Comparison of ENCODE assay signal across 8 cellular contexts in genomic region chr3:143119974-143120715, GRCh38. TPM values are rescaled to one million over a fixed set of nuclear protein-coding genes. Genes with fewer than 3 reads are reported as not detected.
A peak's percentile ranks its signal among the peaks of the same experiment; 100 is the strongest.
DNase-seq lines count a peak whose midpoint lies in the region; ATAC-seq, FAIRE-seq and TF ChIP-seq lines count a peak whose summit lies in the region.

No MANE protein-coding gene starts in this region.

- no peak for TF ChIP-seq POLR2A in A549 (IDR thresholded peaks at IDR 0.05; ENCODE audit: low read length)

- DNase-seq in A549 (ENCODE audit: low read depth in 1 of 2, low spot score in 1 of 2) (peak; percentile 15 to 18), T-helper 2 cell (peak in 3 of 5 experiments; percentile 12 to 52 (median 19)), caudate nucleus (lab: John Stamatoyannopoulos, UW) (peak in 23 of 61 donors; percentile 9 to 73 (median 43)), left colon (peak in 1 of 2 donors; percentile 39), LoVo (ENCODE audit: low spot score) (no peak)
- peak; percentile 15 to 22 for DNase-seq in stimulated activated CD4-positive, alpha-beta T cell treated with anti-CD3 and anti-CD28 coated beads, Interleukin-4, amount 100 ng/mL, for 48 hours (ENCODE audit: low read depth in 2 of 2)

- H3K27ac ChIP-seq in A549, result peak overlapping the region in 1 of 2 experiments; percentile 10; a peak in 2 of 6 replicates
- peak overlapping the region; percentile 26 for H3K27ac ChIP-seq in caudate nucleus (ENCODE audit: low read depth, low read length)

- intact Hi-C loops in left colon (cut with DNase I, micrococcal nuclease), result no loop called here

- WGBS in A549 (ENCODE audit: missing lambda C conversion rate), result 5% methylated on average over 25 of the region's 85 CpGs

- no peak for FAIRE-seq in A549 (lab: Jason Lieb, UNC)

- peak overlapping the region; percentile 99 for H3K4me2 ChIP-seq in A549

- H3K9me3 ChIP-seq in A549, result no peaks in the 10 kb centered on the region

- peaks cover 9% of the 10 kb centered on the region; the same call in 2 of the 3 replicates for H3K4me1 ChIP-seq in A549

- POLR2A ChIA-PET in A549 (lab: Yijun Ruan, JAX), result no interaction called here

- no peak for TF ChIP-seq EP300 in A549 (IDR thresholded peaks at IDR 0.05)

- CTCF ChIA-PET in A549 (lab: Yijun Ruan, JAX), result interaction anchor here (2.1 kb wide), 1 partner anchor 20 kb away, joined by 5 read pairs; no protein-coding TSS in a partner anchor

- TF ChIP-seq CTCF in A549 (IDR thresholded peaks at IDR 0.05), result no peak

- ATAC-seq in A549, result peak; percentile 39 to 57
- peak; percentile 4 for ATAC-seq in GM18873 (IDR thresholded peaks at IDR 0.05; ENCODE audit: low FRiP score, unreplicated experiment)
- ATAC-seq in HG03159 (IDR thresholded peaks at IDR 0.05; ENCODE audit: unreplicated experiment), result peak; percentile 9
- peak; percentile 27 for ATAC-seq in left colon

- H3K4me3 ChIP-seq in A549, result peak overlapping the region; percentile 70

- no peak for TF ChIP-seq RAD21 in A549 (conservative IDR thresholded peaks at IDR 0.05 in 1 of 2, IDR thresholded peaks at IDR 0.05 in 1 of 2)

TF ChIP-seq in A549, 52 proteins besides CTCF, POLR2A, EP300 and RAD21:
- TF ChIP-seq, protein P1, sequence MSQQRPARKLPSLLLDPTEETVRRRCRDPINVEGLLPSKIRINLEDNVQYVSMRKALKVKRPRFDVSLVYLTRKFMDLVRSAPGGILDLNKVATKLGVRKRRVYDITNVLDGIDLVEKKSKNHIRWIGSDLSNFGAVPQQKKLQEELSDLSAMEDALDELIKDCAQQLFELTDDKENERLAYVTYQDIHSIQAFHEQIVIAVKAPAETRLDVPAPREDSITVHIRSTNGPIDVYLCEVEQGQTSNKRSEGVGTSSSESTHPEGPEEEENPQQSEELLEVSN (IDR thresholded peaks at IDR 0.05; ENCODE audit: borderline replicate concordance, low read depth), result peak; percentile 28; the same call in 1 of the 2 replicates
- TF ChIP-seq SMC3 (IDR thresholded peaks at IDR 0.05) (no peak), RNF2 (IDR thresholded peaks at IDR 0.05; ENCODE audit: borderline replicate concordance, low read depth) (peak; percentile 78; the same call in 1 of the 2 replicates)

RNA-seq across cellular contexts. Expression of gene CHST2, which starts 0.6 kb away (rescaled TPM):
- 0.04 and 0.08 TPM in 2 replicates for polyA plus RNA-seq in A549 (2011; rRNA removed)
- 0.07 and 0.14 TPM in 2 replicates for polyA plus RNA-seq in A549 (2012; cell fraction: cytosol; rRNA removed)
- polyA plus RNA-seq in A549 (2012; cell fraction: nucleus; rRNA removed), result 0.20 and 0.22 TPM in 2 replicates
- polyA plus RNA-seq in A549 (2017; fragmentation: RNase III; extraction: RNeasy Plus Mini Kit Qiagen cat#74134 plus additional on column Dnase treatment), result 0.17 to 0.28 TPM (median 0.26 TPM) in 3 replicates
- polyA minus RNA-seq in A549 (2011; rRNA and poly(A)+ RNA removed), result 0.05 TPM in 1 of 2 replicates, not detected in the other
- total RNA-seq in left colon, result 1 to 10 TPM; 1.0 to 2.8 TPM
